ENCODE assay signal across 17 cellular contexts in genomic region chr20:63246490-63247284, GRCh38. TPM values are rescaled to one million over a fixed set of nuclear protein-coding genes. Genes with fewer than 3 reads are reported as not detected.
DNase-seq lines count a peak whose midpoint lies in the region; ATAC-seq and TF ChIP-seq lines count a peak whose summit lies in the region.
"Had no signal": no experiment of that assay in that cellular context is flagged by ENCODE, and none has a peak within 500 bp of the region (broad histone marks: within the 10 kb centered on the region; RNA-seq: fewer than 3 reads in every experiment).

No MANE protein-coding gene starts in this region.

- DNase-seq in Ammon's horn (ENCODE audit: low spot score) (peak; percentile 36), GM23248 (peak; percentile 28), mesenchymal stem cell (no peak), T-cell (no peak), NCI-H82 (lab: John Stamatoyannopoulos, UW) (no peak), SKM-1 (lab: John Stamatoyannopoulos, UW; ENCODE audit: unreplicated experiment) (no peak)
- no peak for DNase-seq in stimulated activated naive CD8-positive, alpha-beta T cell treated with anti-CD3 and anti-CD28 coated beads, Interleukin-15, Interleukin-2, amounts not matched to agents 100 U/mL and 50 U/mL, for 24 hours
- DNase-seq: activated naive CD8-positive, alpha-beta T cell treated with anti-CD3 and anti-CD28 coated beads, Interleukin-2, amount 10 ng/mL, durations not matched to agents 7 days and 5 days; KG1; NCI-H187; posterior cingulate gyrus had no signal

- H3K27ac Mint-ChIP-seq in T-cell, result no peak overlapping the region
- H3K27ac Mint-ChIP-seq: activated naive CD8-positive, alpha-beta T cell treated with anti-CD3 and anti-CD28 coated beads, Interleukin-2, amount 10 ng/mL, durations not matched to agents 7 days and 5 days had no signal

- H2AFZ ChIP-seq in GM23248 (no peak overlapping the region), mesenchymal stem cell (ENCODE audit: low read depth, low read length) (no peak overlapping the region)
- H2AFZ ChIP-seq: hepatocyte had no signal

- H3K4ac ChIP-seq in mesenchymal stem cell (ENCODE audit: low read depth in 1 of 2, low read length in 2 of 2), result no peak overlapping the region

- POLR2A ChIA-PET in T-cell (lab: Charles Lee), result no interaction called here

- CTCF ChIA-PET in T-cell (lab: Charles Lee), result interaction anchor here in 1 of 2 donors (0.8 kb wide), 1 partner anchor 23 kb away, joined by 6 read pairs; no protein-coding TSS in a partner anchor

- peaks cover 30 to 53% of the 10 kb centered on the region in 2 donors for H3K27me3 Mint-ChIP-seq in T-cell

- H4K8ac ChIP-seq in mesenchymal stem cell (ENCODE audit: low read length), result peak overlapping the region; percentile 48

- TF ChIP-seq CTCF in VCaP (conservative IDR thresholded peaks at IDR 0.05), result 0 out of 2 replicates have a peak, but pooled peaks have one; percentile 8

- H3K4me1 ChIP-seq in GM23248 (ENCODE audit: insufficient read depth) (no peaks in the 10 kb centered on the region), mesenchymal stem cell (ENCODE audit: control insufficient read depth, insufficient read depth, low read depth, low read length) (peaks cover 55% of the 10 kb centered on the region)
- H3K4me1 ChIP-seq: SJSA1 had no signal

- H3K4me3 ChIP-seq in GM23248 (no peak overlapping the region), mesenchymal stem cell (ENCODE audit: insufficient read depth in 1 of 2, low read depth in 1 of 2, low read length in 2 of 2) (no peak overlapping the region)
- H3K4me3 ChIP-seq: esophagus muscularis mucosa, hepatocyte, SJSA1 had no signal

- H3K27me3 ChIP-seq in GM23248 (replicated peaks; ENCODE audit: insufficient read depth), result peaks cover 10% of the 10 kb centered on the region
- H3K27me3 ChIP-seq in mesenchymal stem cell (ENCODE audit: control insufficient read depth in 1 of 2, insufficient read depth in 1 of 2, low read length in 2 of 2), result peaks cover 0 to 65% of the 10 kb centered on the region in 2 experiments
- H3K27me3 ChIP-seq: hepatocyte had no signal

- peak overlapping the region in 1 of 2 experiments; percentile 1 for H3K14ac ChIP-seq in mesenchymal stem cell (ENCODE audit: low read length in 2 of 2)

- H3K9me2 ChIP-seq in GM23248 (ENCODE audit: insufficient read depth), result no peaks in the 10 kb centered on the region

- H2BK5ac ChIP-seq in mesenchymal stem cell (ENCODE audit: low read depth, low read length, poor library complexity, severe bottlenecking), result no peak overlapping the region

- H3K79me1 ChIP-seq in mesenchymal stem cell (replicated peaks; ENCODE audit: low read length, poor library complexity, severe bottlenecking), result peaks cover 13% of the 10 kb centered on the region

- H3K9me3 ChIP-seq in GM23248 (ENCODE audit: low read depth), result no peaks in the 10 kb centered on the region
- no peaks in the 10 kb centered on the region for H3K9me3 ChIP-seq in mesenchymal stem cell (ENCODE audit: control insufficient read depth, low read length)
- H3K9me3 ChIP-seq: esophagus muscularis mucosa, SJSA1 had no signal

- H2BK12ac ChIP-seq in mesenchymal stem cell (ENCODE audit: low read length in 2 of 2), result no peak overlapping the region

- H3K9ac ChIP-seq in GM23248, result no peak overlapping the region
- no peak overlapping the region for H3K9ac ChIP-seq in mesenchymal stem cell (ENCODE audit: low read length)

- H3K4me2 ChIP-seq in GM23248 (ENCODE audit: unreplicated experiment) (no peak overlapping the region), mesenchymal stem cell (ENCODE audit: low read length, poor library complexity, severe bottlenecking) (peak overlapping the region; percentile 14)
- H3K4me2 ChIP-seq: hepatocyte had no signal

- in situ Hi-C loops in GM23248 (cut with MboI), result no loop called here

- ATAC-seq in T-cell (replicated peaks in 1 of 4), result no peak
- ATAC-seq in stimulated activated naive CD8-positive, alpha-beta T cell treated with anti-CD3 and anti-CD28 coated beads, Interleukin-15, Interleukin-2, amounts not matched to agents 100 U/mL and 50 U/mL, for 24 hours, result no peak

- H2BK120ac ChIP-seq in mesenchymal stem cell (ENCODE audit: low read depth, low read length), result no peak overlapping the region

- no peaks in the 10 kb centered on the region for H3K9me3 Mint-ChIP-seq in T-cell
- H3K9me3 Mint-ChIP-seq: activated naive CD8-positive, alpha-beta T cell treated with anti-CD3 and anti-CD28 coated beads, Interleukin-2, amount 10 ng/mL, durations not matched to agents 7 days and 5 days had no signal

- no peak overlapping the region for H2BK15ac ChIP-seq in mesenchymal stem cell (ENCODE audit: low read depth, poor library complexity, severe bottlenecking)

- no peaks in the 10 kb centered on the region for H3K36me3 Mint-ChIP-seq in T-cell
- H3K36me3 Mint-ChIP-seq: activated naive CD8-positive, alpha-beta T cell treated with anti-CD3 and anti-CD28 coated beads, Interleukin-2, amount 10 ng/mL, durations not matched to agents 7 days and 5 days had no signal

- H3K79me2 ChIP-seq in GM23248 (ENCODE audit: insufficient read depth), result no peaks in the 10 kb centered on the region
- H3K79me2 ChIP-seq: hepatocyte had no signal

- WGBS in GM23248 (ENCODE audit: low coverage in 1 of 2, low lambda C conversion rate in 2 of 2, missing lambda C conversion rate in 2 of 2), 2 experiments, result 49 to 52% methylated on average over 43 to 49 of the region's 49 CpGs
- 38% methylated on average over 47 of the region's 49 CpGs for WGBS in mesenchymal stem cell

- H2AK5ac ChIP-seq in mesenchymal stem cell (ENCODE audit: low read length, severe bottlenecking), result peak overlapping the region; percentile 24

- H3K27ac ChIP-seq in GM23248 (no peak overlapping the region), VCaP (peak overlapping the region; percentile 24; the same call in 1 of the 2 replicates), mesenchymal stem cell (ENCODE audit: low read length, poor library complexity, severe bottlenecking) (no peak overlapping the region)
- H3K27ac ChIP-seq: esophagus muscularis mucosa, hepatocyte, SJSA1 had no signal

- no peak overlapping the region for H3K4me3 Mint-ChIP-seq in T-cell
- H3K4me3 Mint-ChIP-seq: activated naive CD8-positive, alpha-beta T cell treated with anti-CD3 and anti-CD28 coated beads, Interleukin-2, amount 10 ng/mL, durations not matched to agents 7 days and 5 days had no signal

- no peaks in the 10 kb centered on the region for H3K4me1 Mint-ChIP-seq in T-cell
- H3K4me1 Mint-ChIP-seq: activated naive CD8-positive, alpha-beta T cell treated with anti-CD3 and anti-CD28 coated beads, Interleukin-2, amount 10 ng/mL, durations not matched to agents 7 days and 5 days had no signal

- H3K23ac ChIP-seq in mesenchymal stem cell (ENCODE audit: low read length in 2 of 2), result peak overlapping the region in 1 of 2 experiments; percentile 40

- H3F3A ChIP-seq in GM23248 (ENCODE audit: insufficient read depth), result no peaks in the 10 kb centered on the region

- H4K20me1 ChIP-seq in GM23248 (ENCODE audit: insufficient read depth), result no peaks in the 10 kb centered on the region

- H3K36me3 ChIP-seq in GM23248 (ENCODE audit: low read depth) (no peaks in the 10 kb centered on the region), mesenchymal stem cell (ENCODE audit: control insufficient read depth in 1 of 2, insufficient read depth in 2 of 2, low read depth in 1 of 2, low read length in 2 of 2) (peaks cover 0 to 76% of the 10 kb centered on the region in 2 experiments)
- H3K36me3 ChIP-seq: esophagus muscularis mucosa, SJSA1 had no signal

- H3K18ac ChIP-seq in mesenchymal stem cell (ENCODE audit: low read depth in 1 of 2, low read length in 2 of 2), result peak overlapping the region in 1 of 2 experiments; percentile 13

- no peak overlapping the region for H4K91ac ChIP-seq in mesenchymal stem cell (ENCODE audit: low read length)

RNA-seq across cellular contexts. Expression of gene NKAIN4, which starts 7.6 kb away (rescaled TPM):
- not detected in 2 replicates for total RNA-seq in GM23248 (2014; rRNA removed; shearing (Covaris generic))
- not detected in 2 replicates for polyA plus RNA-seq in GM23248 (2016; fragmentation: Nextera tagmentation; extraction: Ambion mirVana)
- 0.10 TPM for polyA plus RNA-seq in mesenchymal stem cell (2013, experiment 1 of 2)
- not detected for polyA plus RNA-seq in mesenchymal stem cell (2013, experiment 2 of 2)
- not detected for total RNA-seq in T-cell
- total RNA-seq: activated naive CD8-positive, alpha-beta T cell treated with anti-CD3 and anti-CD28 coated beads, Interleukin-2, amount 10 ng/mL, durations not matched to agents 7 days and 5 days; H4; mesenteric fat pad; SJSA1 had no signal

RNA-seq across cellular contexts. Expression of gene BIRC7, which starts 11.0 kb away (rescaled TPM):
- not detected in 2 replicates for total RNA-seq in GM23248 (2014; rRNA removed; shearing (Covaris generic))
- not detected in 2 replicates for polyA plus RNA-seq in GM23248 (2016; fragmentation: Nextera tagmentation; extraction: Ambion mirVana)
- 1.6 TPM for polyA plus RNA-seq in mesenchymal stem cell (2013, experiment 1 of 2)
- 1.5 TPM for polyA plus RNA-seq in mesenchymal stem cell (2013, experiment 2 of 2)
- not detected for total RNA-seq in T-cell
- total RNA-seq: activated naive CD8-positive, alpha-beta T cell treated with anti-CD3 and anti-CD28 coated beads, Interleukin-2, amount 10 ng/mL, durations not matched to agents 7 days and 5 days; esophagus muscularis mucosa; SJSA1 had no signal

RNA-seq across cellular contexts. Expression of gene ARFGAP1, which starts 25.9 kb away (rescaled TPM):
- 88.5 and 105 TPM in 2 replicates for total RNA-seq in GM23248 (2014; rRNA removed; shearing (Covaris generic))
- 59.9 and 69.0 TPM in 2 replicates for polyA plus RNA-seq in GM23248 (2016; fragmentation: Nextera tagmentation; extraction: Ambion mirVana)
- 62.8 TPM for polyA plus RNA-seq in mesenchymal stem cell (2013, experiment 1 of 2)
- polyA plus RNA-seq in mesenchymal stem cell (2013, experiment 2 of 2), result 60.5 TPM
- total RNA-seq in T-cell, result 100 to 1,000 TPM; 109 to 129 (median 122) TPM

RNA-seq across cellular contexts. Expression of gene YTHDF1, which starts 30.8 kb away (rescaled TPM):
- total RNA-seq in GM23248 (2014; rRNA removed; shearing (Covaris generic)), result 20.4 and 22.5 TPM in 2 replicates
- 16.7 and 26.0 TPM in 2 replicates for polyA plus RNA-seq in GM23248 (2016; fragmentation: Nextera tagmentation; extraction: Ambion mirVana)
- 32.3 TPM for polyA plus RNA-seq in mesenchymal stem cell (2013, experiment 1 of 2)
- polyA plus RNA-seq in mesenchymal stem cell (2013, experiment 2 of 2), result 32.4 TPM
- 10 to 100 TPM; 36.7 to 44.5 (median 42.2) TPM for total RNA-seq in T-cell

RNA-seq across cellular contexts. Expression of gene COL20A1, which starts 46.3 kb away (rescaled TPM):
- total RNA-seq in GM23248 (2014; rRNA removed; shearing (Covaris generic)), result not detected in 2 replicates
- polyA plus RNA-seq in GM23248 (2016; fragmentation: Nextera tagmentation; extraction: Ambion mirVana), result not detected in 2 replicates
- not detected for polyA plus RNA-seq in mesenchymal stem cell (2013, experiment 1 of 2)
- polyA plus RNA-seq in mesenchymal stem cell (2013, experiment 2 of 2), result not detected
- under 1 TPM in 3 of 5 donors, not detected in 2; 0.16 to 0.35 (median 0.23) TPM for total RNA-seq in T-cell
- total RNA-seq: hepatocyte, mesenteric fat pad, SJSA1 had no signal
- polyA plus RNA-seq: hepatocyte had no signal

Comparison
In these comparisons a context has a peak if more than half of its experiments do, and no peak if none do; other contexts are left out.
1. DNase-seq: peak in Ammon's horn (single experiment) and GM23248 (single experiment); none in mesenchymal stem cell (single experiment), T-cell (0 of 34), stimulated activated naive CD8-positive, alpha-beta T cell treated with anti-CD3 and anti-CD28 coated beads, Interleukin-15, Interleukin-2, amounts not matched to agents 100 U/mL and 50 U/mL, for 24 hours (single experiment), NCI-H82 (single experiment) and SKM-1 (single experiment).